In genomic region chr22:46714550-46714949, GRCh38 we compare ENCODE assay signal across 21 cellular contexts. TPM values are rescaled to one million over a fixed set of nuclear protein-coding genes. Genes with fewer than 3 reads are reported as not detected.
A peak's percentile ranks its signal among the peaks of the same experiment; 100 is the strongest.
DNase-seq lines count a peak whose midpoint lies in the region; ATAC-seq and TF ChIP-seq lines count a peak whose summit lies in the region.
"Had no signal": no experiment of that assay in that cellular context is flagged by ENCODE, and none has a peak within 500 bp of the region (broad histone marks: within the 10 kb centered on the region; RNA-seq: fewer than 3 reads in every experiment).

No MANE protein-coding gene starts in this region.

- H3K4me1 ChIP-seq in CD4-positive, CD25-positive, alpha-beta regulatory T cell (ENCODE audit: control insufficient read depth, insufficient read depth, low read length, poor library complexity, severe bottlenecking) = no peaks in the 10 kb centered on the region
- H3K4me1 ChIP-seq: foreskin keratinocyte had no signal

- H3K27ac ChIP-seq in CD4-positive, CD25-positive, alpha-beta regulatory T cell (ENCODE audit: insufficient read depth, low read length, poor library complexity, severe bottlenecking) = no peak overlapping the region
- H3K27ac ChIP-seq: cardiac muscle cell, foreskin keratinocyte, HL-60, thyroid gland had no signal

- peaks cover 5 to 25% (median 22%) of the 10 kb centered on the region in 4 donors for H3K4me1 Mint-ChIP-seq in CD4-positive, CD25-positive, alpha-beta regulatory T cell
- H3K4me1 Mint-ChIP-seq in glutamatergic neuron (ENCODE audit: low read depth, unreplicated experiment) = peaks cover 5% of the 10 kb centered on the region
- H3K4me1 Mint-ChIP-seq: activated naive CD8-positive, alpha-beta T cell treated with anti-CD3 and anti-CD28 coated beads, Interleukin-2, amount 10 ng/mL, durations not matched to agents 7 days and 5 days; B cell had no signal

- no peak for TF ChIP-seq CTCF in glutamatergic neuron (IDR thresholded peaks at IDR 0.05; ENCODE audit: partially characterized antibody, unreplicated experiment)

- no peaks in the 10 kb centered on the region for H3K9me3 ChIP-seq in CD4-positive, CD25-positive, alpha-beta regulatory T cell (ENCODE audit: control insufficient read depth in 2 of 2, low read length in 2 of 2)
- H3K9me3 ChIP-seq: thyroid gland had no signal

- H3K4me3 ChIP-seq in CD4-positive, CD25-positive, alpha-beta regulatory T cell (ENCODE audit: low read depth, low read length) = no peak overlapping the region
- H3K4me3 ChIP-seq: cardiac muscle cell, thyroid gland had no signal

- DNase-seq in AG08395 (ENCODE audit: low spot score) (peak; percentile 29), amniotic epithelial cell (ENCODE audit: low read depth) (peak; percentile 85), glutamatergic neuron (no peak), retina (no peak)
- DNase-seq in CD4-positive, CD25-positive, alpha-beta regulatory T cell = no peak
- DNase-seq: activated naive CD8-positive, alpha-beta T cell treated with anti-CD3 and anti-CD28 coated beads, Interleukin-2, amount 10 ng/mL, durations not matched to agents 7 days and 5 days; DMS 273 treated with DMSO at 0.1 percent for 48 hours; foreskin keratinocyte; H7; KG1; NCI-H1092 treated with DMSO at 0.1 percent for 48 hours; NCI-H526; PC-3; T1000; thyroid gland had no signal

- peaks cover 83% of the 10 kb centered on the region for H3K36me3 ChIP-seq in CD4-positive, CD25-positive, alpha-beta regulatory T cell (ENCODE audit: control insufficient read depth, insufficient read depth, low read length)

- ATAC-seq in CD4-positive, CD25-positive, alpha-beta regulatory T cell (ENCODE audit: low read depth in 2 of 2) = no peak
- ATAC-seq in HG03442 (IDR thresholded peaks at IDR 0.05; ENCODE audit: unreplicated experiment) = no peak
- no peak for ATAC-seq in GM21381 (IDR thresholded peaks at IDR 0.05; ENCODE audit: unreplicated experiment)
- ATAC-seq in GM21360 (IDR thresholded peaks at IDR 0.05; ENCODE audit: unreplicated experiment) = no peak
- ATAC-seq: foreskin keratinocyte, PC-3 had no signal

- no peaks in the 10 kb centered on the region for H3K27me3 Mint-ChIP-seq in CD4-positive, CD25-positive, alpha-beta regulatory T cell
- H3K27me3 Mint-ChIP-seq in glutamatergic neuron (ENCODE audit: unreplicated experiment) = peaks cover under 1% of the 10 kb centered on the region
- H3K27me3 Mint-ChIP-seq: activated naive CD8-positive, alpha-beta T cell treated with anti-CD3 and anti-CD28 coated beads, Interleukin-2, amount 10 ng/mL, durations not matched to agents 7 days and 5 days; B cell had no signal

- no peaks in the 10 kb centered on the region for H3K9me3 Mint-ChIP-seq in CD4-positive, CD25-positive, alpha-beta regulatory T cell
- H3K9me3 Mint-ChIP-seq in glutamatergic neuron (ENCODE audit: unreplicated experiment) = peaks cover 2% of the 10 kb centered on the region
- H3K9me3 Mint-ChIP-seq: activated naive CD8-positive, alpha-beta T cell treated with anti-CD3 and anti-CD28 coated beads, Interleukin-2, amount 10 ng/mL, durations not matched to agents 7 days and 5 days had no signal

- H3K27ac Mint-ChIP-seq in CD4-positive, CD25-positive, alpha-beta regulatory T cell = peak overlapping the region; percentile 54 to 83 (median 78)
- H3K27ac Mint-ChIP-seq in glutamatergic neuron (ENCODE audit: unreplicated experiment) = peak overlapping the region; percentile 0
- H3K27ac Mint-ChIP-seq: activated naive CD8-positive, alpha-beta T cell treated with anti-CD3 and anti-CD28 coated beads, Interleukin-2, amount 10 ng/mL, durations not matched to agents 7 days and 5 days; B cell had no signal

- H3K36me3 Mint-ChIP-seq in CD4-positive, CD25-positive, alpha-beta regulatory T cell = peaks cover 55% of the 10 kb centered on the region
- H3K36me3 Mint-ChIP-seq in glutamatergic neuron (ENCODE audit: unreplicated experiment) = peaks cover 11% of the 10 kb centered on the region

- no peaks in the 10 kb centered on the region for H3K27me3 ChIP-seq in CD4-positive, CD25-positive, alpha-beta regulatory T cell (ENCODE audit: control insufficient read depth, insufficient read depth, low read length)
- H3K27me3 ChIP-seq: cardiac muscle cell, foreskin keratinocyte, thyroid gland had no signal

- no peak overlapping the region for H3K4me3 Mint-ChIP-seq in CD4-positive, CD25-positive, alpha-beta regulatory T cell
- no peak overlapping the region for H3K4me3 Mint-ChIP-seq in glutamatergic neuron (ENCODE audit: unreplicated experiment)
- H3K4me3 Mint-ChIP-seq: activated naive CD8-positive, alpha-beta T cell treated with anti-CD3 and anti-CD28 coated beads, Interleukin-2, amount 10 ng/mL, durations not matched to agents 7 days and 5 days; B cell had no signal

RNA-seq across cellular contexts. Expression of gene CERK, which starts 23.5 kb away (rescaled TPM):
- total RNA-seq in CD4-positive, CD25-positive, alpha-beta regulatory T cell = 105 TPM
- polyA plus RNA-seq in CD4-positive, CD25-positive, alpha-beta regulatory T cell = 10 to 100 TPM; 75.5 to 94.3 (median 81.5) TPM
- 145 TPM for total RNA-seq in glutamatergic neuron (ENCODE audit: unreplicated experiment)

RNA-seq across cellular contexts. Expression of gene TBC1D22A, which starts 47.9 kb away (rescaled TPM):
- total RNA-seq in CD4-positive, CD25-positive, alpha-beta regulatory T cell = 42.5 TPM
- 10 to 100 TPM; 19.8 to 34.0 (median 23.0) TPM for polyA plus RNA-seq in CD4-positive, CD25-positive, alpha-beta regulatory T cell
- total RNA-seq in glutamatergic neuron (ENCODE audit: unreplicated experiment) = 23.0 TPM

Comparison
In these comparisons a context has a peak if more than half of its experiments do, and no peak if none do; other contexts are left out.
1. DNase-seq: peak in AG08395 (single experiment) and amniotic epithelial cell (single experiment); none in CD4-positive, CD25-positive, alpha-beta regulatory T cell (0 of 3), glutamatergic neuron (single experiment) and retina (single experiment).